In the genomic region with DNA sequence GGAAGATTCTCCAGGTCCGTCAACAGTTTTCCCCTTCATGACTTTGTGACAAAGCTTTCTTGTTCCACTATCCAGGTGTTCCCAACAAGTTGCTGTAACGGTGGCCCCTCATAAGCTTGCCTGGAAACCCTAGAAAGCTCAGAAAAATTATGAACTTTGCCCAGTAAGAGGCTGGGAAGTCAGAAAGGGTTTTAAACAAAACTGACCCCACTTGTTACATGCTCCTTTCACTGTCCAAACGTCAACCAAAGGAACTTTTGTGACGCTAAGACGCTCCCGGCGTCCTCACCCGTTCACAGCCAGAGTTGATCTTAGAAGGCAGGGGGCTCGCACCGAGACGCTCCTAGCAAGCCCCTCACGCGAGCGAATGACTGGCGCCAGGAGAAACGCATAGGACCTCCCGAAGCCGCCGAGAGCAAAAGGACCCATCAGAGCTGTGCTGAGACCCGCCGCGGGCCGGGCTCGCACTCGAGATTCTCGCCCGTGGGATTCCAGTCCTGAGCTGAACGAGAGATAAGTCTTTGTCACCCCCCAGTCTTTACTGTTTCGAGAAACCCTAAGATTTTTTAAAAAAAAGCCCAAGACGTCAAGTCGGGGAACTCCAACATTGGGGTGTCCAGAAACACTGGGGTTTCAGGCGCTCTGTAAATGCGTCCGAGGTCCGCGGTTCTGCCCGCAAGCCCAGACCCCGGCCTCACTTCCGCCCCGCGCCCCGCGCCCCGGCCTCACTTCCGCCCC, we compare ENCODE assay signal across 1 cellular context.
A peak's percentile ranks its signal among the peaks of the same experiment; 100 is the strongest.
TF ChIP-seq lines count a peak whose summit lies in the region.

No MANE protein-coding gene starts in this region.

TF ChIP-seq in HEK293, 187 proteins besides CTCF, POLR2A, EP300 and RAD21 (continued from another document):
- TF ChIP-seq ZNF18 (tag by site-specific recombination; IDR thresholded peaks at IDR 0.05) (no peak), ZFP3 (tag by site-specific recombination; IDR thresholded peaks at IDR 0.05; ENCODE audit: low read depth) (no peak), ZNF292 (tag by site-specific recombination; IDR thresholded peaks at IDR 0.05; ENCODE audit: borderline replicate concordance, low read depth) (no peak), ZNF335 (tag by site-specific recombination; conservative IDR thresholded peaks at IDR 0.05) (peak; percentile 97), ZNF2 (tag by site-specific recombination; IDR thresholded peaks at IDR 0.05) (no peak), SP7 (tag by site-specific recombination; IDR thresholded peaks at IDR 0.05) (no peak)
